Comparison of ENCODE assay signal across 8 cellular contexts in genomic region chr2:134258684-134259408, GRCh38. TPM values are rescaled to one million over a fixed set of nuclear protein-coding genes. Genes with fewer than 3 reads are reported as not detected.
DNase-seq lines count a peak whose midpoint lies in the region; ATAC-seq lines count a peak whose summit lies in the region.

No MANE protein-coding gene starts in this region.

- no peaks in the 10 kb centered on the region for H3K27me3 Mint-ChIP-seq in activated T-cell treated with anti-CD3 and anti-CD28 coated beads, Interleukin-2, amount 50 U/mL, for 24 hours
- no peaks in the 10 kb centered on the region for H3K27me3 Mint-ChIP-seq in naive thymus-derived CD4-positive, alpha-beta T cell

- CTCF ChIA-PET in naive thymus-derived CD4-positive, alpha-beta T cell (lab: Charles Lee) = no interaction called here

- intact Hi-C loops in naive thymus-derived CD4-positive, alpha-beta T cell (cut with micrococcal nuclease) = loop anchor here (1.0 to 10.0 kb wide), 8 partner anchors 14 to 1486 kb away; partner anchors contain the start of gene UBXN4 (in 1 of the 2)

- H3K4me3 Mint-ChIP-seq in activated T-cell treated with anti-CD3 and anti-CD28 coated beads, Interleukin-2, amount 50 U/mL, for 24 hours = peak overlapping the region; percentile 21
- H3K4me3 Mint-ChIP-seq in naive thymus-derived CD4-positive, alpha-beta T cell = peak overlapping the region; percentile 46 to 85 (median 73)

- H3K27ac Mint-ChIP-seq in activated T-cell treated with anti-CD3 and anti-CD28 coated beads, Interleukin-2, amount 50 U/mL, for 24 hours = peak overlapping the region; percentile 56
- H3K27ac Mint-ChIP-seq in naive thymus-derived CD4-positive, alpha-beta T cell = peak overlapping the region; percentile 77 to 94 (median 92)

- peaks cover 92% of the 10 kb centered on the region for H3K4me1 Mint-ChIP-seq in activated T-cell treated with anti-CD3 and anti-CD28 coated beads, Interleukin-2, amount 50 U/mL, for 24 hours (ENCODE audit: low read depth)
- H3K4me1 Mint-ChIP-seq in naive thymus-derived CD4-positive, alpha-beta T cell = peaks cover 58 to 95% (median 93%) of the 10 kb centered on the region in 7 donors

- H3K27me3 ChIP-seq in naive thymus-derived CD4-positive, alpha-beta T cell (ENCODE audit: control insufficient read depth in 2 of 2, insufficient read depth in 2 of 2, low read length in 2 of 2) = no peaks in the 10 kb centered on the region

- H3K36me3 Mint-ChIP-seq in activated T-cell treated with anti-CD3 and anti-CD28 coated beads, Interleukin-2, amount 50 U/mL, for 24 hours (ENCODE audit: low read depth) = peaks cover 40% of the 10 kb centered on the region
- H3K36me3 Mint-ChIP-seq in naive thymus-derived CD4-positive, alpha-beta T cell = peaks cover 0 to 30% (median 12%) of the 10 kb centered on the region in 5 donors

- H3K9me3 Mint-ChIP-seq in activated T-cell treated with anti-CD3 and anti-CD28 coated beads, Interleukin-2, amount 50 U/mL, for 24 hours = no peaks in the 10 kb centered on the region
- no peaks in the 10 kb centered on the region for H3K9me3 Mint-ChIP-seq in naive thymus-derived CD4-positive, alpha-beta T cell

- ATAC-seq in HG03159 (IDR thresholded peaks at IDR 0.05; ENCODE audit: unreplicated experiment) (peak; percentile 41), HG03520 (IDR thresholded peaks at IDR 0.05; ENCODE audit: unreplicated experiment) (no peak)
- ATAC-seq in naive thymus-derived CD4-positive, alpha-beta T cell = peak; percentile 91

- no peaks in the 10 kb centered on the region for H3K9me3 ChIP-seq in naive thymus-derived CD4-positive, alpha-beta T cell (ENCODE audit: control insufficient read depth in 2 of 3, low read length in 3 of 3)

- H3K36me3 ChIP-seq in naive thymus-derived CD4-positive, alpha-beta T cell (ENCODE audit: control insufficient read depth in 2 of 3, insufficient read depth in 3 of 3, low read length in 3 of 3) = no peaks in the 10 kb centered on the region

- DNase-seq in G401 (ENCODE audit: low spot score) (peak; percentile 46), NOMO-1 (lab: John Stamatoyannopoulos, UW; ENCODE audit: unreplicated experiment in 2 of 2) (no peak), DMS114 treated with DMSO at 0.1 percent for 48 hours (lab: John Stamatoyannopoulos, UW; ENCODE audit: unreplicated experiment) (no peak), HT-29 (ENCODE audit: low spot score) (no peak)
- DNase-seq in activated T-cell treated with anti-CD3 and anti-CD28 coated beads, Interleukin-2, amount 50 U/mL, for 24 hours = peak; percentile 47
- DNase-seq in naive thymus-derived CD4-positive, alpha-beta T cell = peak in 7 of 9 donors; percentile 54 to 80 (median 76)

- peaks cover 27 to 76% of the 10 kb centered on the region in 2 donors for H3K4me1 ChIP-seq in naive thymus-derived CD4-positive, alpha-beta T cell (ENCODE audit: control insufficient read depth in 2 of 2, insufficient read depth in 2 of 2, low read length in 2 of 2)

- H3K4me3 ChIP-seq in naive thymus-derived CD4-positive, alpha-beta T cell (ENCODE audit: low read length) = peak overlapping the region; percentile 3

- H3K27ac ChIP-seq in naive thymus-derived CD4-positive, alpha-beta T cell (ENCODE audit: low read depth, low read length) = peak overlapping the region; percentile 27

- POLR2A ChIA-PET in naive thymus-derived CD4-positive, alpha-beta T cell (lab: Charles Lee) = no interaction called here

- in situ Hi-C loops in G401 (cut with HindIII; ENCODE audit: low sequenced_read_pairs) = no loop called here

RNA-seq across cellular contexts. Expression of gene MGAT5, which starts 5.0 kb away (rescaled TPM):
- total RNA-seq in G401 (2014; rRNA removed; shearing (Covaris generic)) = 0.07 and 0.31 TPM in 2 replicates
- total RNA-seq in naive thymus-derived CD4-positive, alpha-beta T cell = 10 to 100 TPM; 35.5 to 48.0 (median 40.3) TPM
- polyA plus RNA-seq in naive thymus-derived CD4-positive, alpha-beta T cell = 1 to 10 TPM; 5.3 to 8.5 TPM
- 46.9 and 55.9 TPM in 2 replicates for total RNA-seq in HT-29 (2014; rRNA removed; shearing (Covaris generic))

Comparison
In these comparisons a context has a peak if more than half of its experiments do, and no peak if none do; other contexts are left out.
1. DNase-seq: peak in G401 (single experiment), activated T-cell treated with anti-CD3 and anti-CD28 coated beads, Interleukin-2, amount 50 U/mL, for 24 hours (single experiment) and naive thymus-derived CD4-positive, alpha-beta T cell (7 of 9); none in NOMO-1 (0 of 2), DMS114 treated with DMSO at 0.1 percent for 48 hours (single experiment) and HT-29 (single experiment).
2. RNA of gene MGAT5, which starts 5.0 kb away (total RNA-seq): 46.9 to 55.9 TPM in HT-29 and 35.5 to 48.0 TPM in naive thymus-derived CD4-positive, alpha-beta T cell; 0.07 to 0.31 TPM in G401; every median in the first group is over 10 times any median in the second.